1 cellular context compared by ENCODE assay signal in the genomic region with DNA sequence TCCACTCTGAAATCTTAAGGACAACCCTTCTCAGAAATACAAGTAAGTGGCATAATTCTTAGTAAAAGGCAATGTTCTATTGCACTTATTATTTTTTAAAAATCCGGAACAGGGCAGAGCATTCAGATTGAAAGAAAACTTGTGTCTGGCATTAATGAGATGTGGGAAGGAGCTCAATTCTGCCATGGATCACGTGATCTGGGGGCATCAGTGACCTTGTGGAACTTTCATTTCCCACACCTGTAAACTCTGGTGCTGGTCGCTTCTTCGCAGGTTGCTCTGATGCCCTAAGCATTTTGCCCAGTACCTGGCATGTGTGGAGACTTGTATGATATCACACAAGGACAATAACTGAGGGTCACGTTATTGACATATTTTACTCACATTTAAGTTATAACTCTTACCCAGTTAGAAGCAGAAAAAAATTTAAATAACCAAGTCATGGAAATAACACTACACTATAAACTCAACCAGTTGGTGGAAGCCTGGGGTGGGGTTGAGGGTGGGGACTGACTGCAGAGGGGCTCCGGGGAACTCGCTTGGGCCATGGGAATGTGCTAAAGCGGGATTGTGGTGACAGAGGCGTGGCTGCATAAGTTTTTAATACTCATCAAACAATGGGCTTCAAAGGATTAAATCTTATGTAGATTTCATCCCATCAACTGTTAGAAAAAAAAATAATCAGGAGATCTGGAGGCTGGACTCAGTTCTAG.
A peak's percentile ranks its signal among the peaks of the same experiment; 100 is the strongest.
TF ChIP-seq lines count a peak whose summit lies in the region.

No MANE protein-coding gene starts in this region.

TF ChIP-seq in GM12878, 131 proteins besides CTCF, POLR2A, EP300 and RAD21 (continued from another document):
- TF ChIP-seq MYB (IDR thresholded peaks at IDR 0.05; ENCODE audit: borderline replicate concordance, low read depth, low read length) (no peak), SIN3A (IDR thresholded peaks at IDR 0.05; ENCODE audit: low read depth, low read length) (no peak), ETV6 (conservative IDR thresholded peaks at IDR 0.05 in 1 of 2, IDR thresholded peaks at IDR 0.05 in 1 of 2; ENCODE audit: borderline replicate concordance in 1 of 2, low read depth in 1 of 2) (no peak), RAD51 (IDR thresholded peaks at IDR 0.05) (peak; percentile 96), NR2F1 (conservative IDR thresholded peaks at IDR 0.05) (peak; percentile 62), MYC (IDR thresholded peaks at IDR 0.05; ENCODE audit: insufficient read depth, insufficient read length, insufficient replicate concordance, low read length, severe bottlenecking) (no peak), BHLHE40 (IDR thresholded peaks at IDR 0.05; ENCODE audit: borderline replicate concordance in 1 of 2, low read depth in 2 of 2, low read length in 1 of 2) (peak; percentile 63 to 83), POU2F2 (IDR thresholded peaks at IDR 0.05; ENCODE audit: borderline replicate concordance, low read depth, low read length) (no peak), TCF12 (IDR thresholded peaks at IDR 0.05; ENCODE audit: low read depth, low read length) (no peak)
- TF ChIP-seq, protein P1, sequence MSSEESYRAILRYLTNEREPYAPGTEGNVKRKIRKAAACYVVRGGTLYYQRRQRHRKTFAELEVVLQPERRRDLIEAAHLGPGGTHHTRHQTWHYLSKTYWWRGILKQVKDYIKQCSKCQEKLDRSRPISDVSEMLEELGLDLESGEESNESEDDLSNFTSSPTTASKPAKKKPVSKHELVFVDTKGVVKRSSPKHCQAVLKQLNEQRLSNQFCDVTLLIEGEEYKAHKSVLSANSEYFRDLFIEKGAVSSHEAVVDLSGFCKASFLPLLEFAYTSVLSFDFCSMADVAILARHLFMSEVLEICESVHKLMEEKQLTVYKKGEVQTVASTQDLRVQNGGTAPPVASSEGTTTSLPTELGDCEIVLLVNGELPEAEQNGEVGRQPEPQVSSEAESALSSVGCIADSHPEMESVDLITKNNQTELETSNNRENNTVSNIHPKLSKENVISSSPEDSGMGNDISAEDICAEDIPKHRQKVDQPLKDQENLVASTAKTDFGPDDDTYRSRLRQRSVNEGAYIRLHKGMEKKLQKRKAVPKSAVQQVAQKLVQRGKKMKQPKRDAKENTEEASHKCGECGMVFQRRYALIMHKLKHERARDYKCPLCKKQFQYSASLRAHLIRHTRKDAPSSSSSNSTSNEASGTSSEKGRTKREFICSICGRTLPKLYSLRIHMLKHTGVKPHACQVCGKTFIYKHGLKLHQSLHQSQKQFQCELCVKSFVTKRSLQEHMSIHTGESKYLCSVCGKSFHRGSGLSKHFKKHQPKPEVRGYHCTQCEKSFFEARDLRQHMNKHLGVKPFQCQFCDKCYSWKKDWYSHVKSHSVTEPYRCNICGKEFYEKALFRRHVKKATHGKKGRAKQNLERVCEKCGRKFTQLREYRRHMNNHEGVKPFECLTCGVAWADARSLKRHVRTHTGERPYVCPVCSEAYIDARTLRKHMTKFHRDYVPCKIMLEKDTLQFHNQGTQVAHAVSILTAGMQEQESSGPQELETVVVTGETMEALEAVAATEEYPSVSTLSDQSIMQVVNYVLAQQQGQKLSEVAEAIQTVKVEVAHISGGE (CRISPR knock-in tag; IDR thresholded peaks at IDR 0.05) = no peak
- TF ChIP-seq, protein P2, sequence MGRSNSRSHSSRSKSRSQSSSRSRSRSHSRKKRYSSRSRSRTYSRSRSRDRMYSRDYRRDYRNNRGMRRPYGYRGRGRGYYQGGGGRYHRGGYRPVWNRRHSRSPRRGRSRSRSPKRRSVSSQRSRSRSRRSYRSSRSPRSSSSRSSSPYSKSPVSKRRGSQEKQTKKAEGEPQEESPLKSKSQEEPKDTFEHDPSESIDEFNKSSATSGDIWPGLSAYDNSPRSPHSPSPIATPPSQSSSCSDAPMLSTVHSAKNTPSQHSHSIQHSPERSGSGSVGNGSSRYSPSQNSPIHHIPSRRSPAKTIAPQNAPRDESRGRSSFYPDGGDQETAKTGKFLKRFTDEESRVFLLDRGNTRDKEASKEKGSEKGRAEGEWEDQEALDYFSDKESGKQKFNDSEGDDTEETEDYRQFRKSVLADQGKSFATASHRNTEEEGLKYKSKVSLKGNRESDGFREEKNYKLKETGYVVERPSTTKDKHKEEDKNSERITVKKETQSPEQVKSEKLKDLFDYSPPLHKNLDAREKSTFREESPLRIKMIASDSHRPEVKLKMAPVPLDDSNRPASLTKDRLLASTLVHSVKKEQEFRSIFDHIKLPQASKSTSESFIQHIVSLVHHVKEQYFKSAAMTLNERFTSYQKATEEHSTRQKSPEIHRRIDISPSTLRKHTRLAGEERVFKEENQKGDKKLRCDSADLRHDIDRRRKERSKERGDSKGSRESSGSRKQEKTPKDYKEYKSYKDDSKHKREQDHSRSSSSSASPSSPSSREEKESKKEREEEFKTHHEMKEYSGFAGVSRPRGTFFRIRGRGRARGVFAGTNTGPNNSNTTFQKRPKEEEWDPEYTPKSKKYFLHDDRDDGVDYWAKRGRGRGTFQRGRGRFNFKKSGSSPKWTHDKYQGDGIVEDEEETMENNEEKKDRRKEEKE (IDR thresholded peaks at IDR 0.05) = no peak
- TF ChIP-seq, protein P3, sequence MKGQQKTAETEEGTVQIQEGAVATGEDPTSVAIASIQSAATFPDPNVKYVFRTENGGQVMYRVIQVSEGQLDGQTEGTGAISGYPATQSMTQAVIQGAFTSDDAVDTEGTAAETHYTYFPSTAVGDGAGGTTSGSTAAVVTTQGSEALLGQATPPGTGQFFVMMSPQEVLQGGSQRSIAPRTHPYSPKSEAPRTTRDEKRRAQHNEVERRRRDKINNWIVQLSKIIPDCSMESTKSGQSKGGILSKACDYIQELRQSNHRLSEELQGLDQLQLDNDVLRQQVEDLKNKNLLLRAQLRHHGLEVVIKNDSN (IDR thresholded peaks at IDR 0.05; ENCODE audit: borderline replicate concordance, extremely low read length, insufficient read depth, low read depth, low read length) = peak; percentile 60
